Comparison of ENCODE assay signal across 22 cellular contexts in the genomic region with DNA sequence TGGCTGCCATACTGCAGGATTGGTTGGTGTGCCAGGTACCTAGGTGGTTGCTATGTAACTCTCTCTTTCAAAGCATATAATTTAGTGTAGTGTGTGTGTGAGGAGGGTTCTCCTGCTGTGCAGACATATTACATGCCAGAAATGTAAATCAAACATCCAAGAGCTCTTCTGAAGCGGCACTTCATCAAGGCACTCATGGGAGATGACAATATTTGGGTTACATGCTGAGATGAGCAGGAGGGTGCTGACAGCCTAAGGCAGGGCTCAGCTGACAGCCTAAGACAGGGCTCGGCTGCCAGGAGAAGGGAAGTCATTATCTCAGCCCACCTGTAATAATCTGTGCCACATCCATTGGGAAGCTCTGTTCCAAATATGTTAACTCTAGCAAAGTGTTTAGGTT. TPM values are rescaled to one million over a fixed set of nuclear protein-coding genes. Genes with fewer than 3 reads are reported as not detected.
DNase-seq lines count a peak whose midpoint lies in the region; TF ChIP-seq lines count a peak whose summit lies in the region.
"Had no signal": no experiment of that assay in that cellular context is flagged by ENCODE, and none has a peak within 500 bp of the region (broad histone marks: within the 10 kb centered on the region; RNA-seq: fewer than 3 reads in every experiment).

No MANE protein-coding gene starts in this region.

- H3K27ac ChIP-seq in neural cell (ENCODE audit: low read length) (no peak overlapping the region), ascending aorta (no peak overlapping the region), prostate gland (no peak overlapping the region)
- H3K27ac ChIP-seq: PC-9, tibial artery had no signal

- H3K79me2 ChIP-seq in neural cell (replicated peaks; ENCODE audit: insufficient read depth, low read length): no peaks in the 10 kb centered on the region

- intact Hi-C loops in ascending aorta (cut with DNase I) (no loop called here), prostate gland (cut with DNase I) (no loop called here)

- H3K36me3 ChIP-seq in neural cell (ENCODE audit: insufficient read depth, low read length) (no peaks in the 10 kb centered on the region), ascending aorta (no peaks in the 10 kb centered on the region), prostate gland (no peaks in the 10 kb centered on the region)
- H3K36me3 ChIP-seq: tibial artery had no signal

- H3K9me3 ChIP-seq in neural cell (ENCODE audit: low read length) (no peaks in the 10 kb centered on the region), ascending aorta (no peaks in the 10 kb centered on the region), prostate gland (no peaks in the 10 kb centered on the region)
- H3K9me3 ChIP-seq: mucosa of descending colon, SK-N-SH, tibial artery had no signal

- DNase-seq in NCI-H1092 treated with DMSO at 0.1 percent for 48 hours (lab: John Stamatoyannopoulos, UW) (peak; percentile 78), NCI-H2029 (lab: John Stamatoyannopoulos, UW) (peak; percentile 81), NCI-H345 treated with DMSO at 0.1 percent for 48 hours (lab: John Stamatoyannopoulos, UW; ENCODE audit: unreplicated experiment) (peak; percentile 94), ascending aorta (ENCODE audit: low spot score in 2 of 2) (no peak), prostate gland (ENCODE audit: low spot score) (no peak)
- no peak for DNase-seq in activated CD4-positive, alpha-beta T cell treated with anti-CD3 and anti-CD28 coated beads for 48 hours
- DNase-seq: activated B cell treated with CpG ODN at 0.5 μM for 24 hours; activated naive CD8-positive, alpha-beta T cell treated with anti-CD3 and anti-CD28 coated beads, Interleukin-2, amount 50 U/mL, for 24 hours; activated T-cell treated with anti-CD3 and anti-CD28 coated beads, Interleukin-2, amount 50 U/mL, for 4 hours; DND-41; KBM-7; mammary epithelial cell; mucosa of descending colon; NCI-H446 treated with DMSO at 0.1 percent for 48 hours; PC-9; SK-N-SH; stimulated activated CD4-positive, alpha-beta T cell treated with anti-CD3 and anti-CD28 coated beads, Interleukin-15, amount 100 ng/mL, for 24 hours; stimulated activated CD4-positive, alpha-beta T cell treated with anti-CD3 and anti-CD28 coated beads, Interleukin-4, amount 100 ng/mL, for 4 hours; tibial artery had no signal

- peak; percentile 91 for TF ChIP-seq EP300 in neural cell (conservative IDR thresholded peaks at IDR 0.05; ENCODE audit: poor library complexity, severe bottlenecking)

- WGBS in prostate gland: 95% methylated on average over 2 of the region's 2 CpGs

- no peak for TF ChIP-seq RAD21 in neural cell (conservative IDR thresholded peaks at IDR 0.05)

- H3K4me3 ChIP-seq in neural cell (ENCODE audit: low read length) (no peak overlapping the region), ascending aorta (no peak overlapping the region), prostate gland (no peak overlapping the region)
- H3K4me3 ChIP-seq: mucosa of descending colon, PC-9, tibial artery had no signal

- no peak overlapping the region for H3K4me2 ChIP-seq in neural cell (ENCODE audit: low read length)
- H3K4me2 ChIP-seq: PC-9, SK-N-SH had no signal

- H3K4me1 ChIP-seq in ascending aorta: no peaks in the 10 kb centered on the region
- no peaks in the 10 kb centered on the region for H3K4me1 ChIP-seq in prostate gland (replicated peaks)
- H3K4me1 ChIP-seq: tibial artery had no signal

- H4K20me1 ChIP-seq in neural cell (ENCODE audit: insufficient read depth): no peaks in the 10 kb centered on the region

- H3K9ac ChIP-seq in neural cell (ENCODE audit: low read length): no peak overlapping the region
- H3K9ac ChIP-seq: SK-N-SH had no signal

- no peaks in the 10 kb centered on the region for H3F3A ChIP-seq in neural cell (ENCODE audit: insufficient read depth, low read length, poor library complexity, severe bottlenecking)

- no peak for TF ChIP-seq POLR2A in prostate gland (IDR thresholded peaks at IDR 0.05)

- no peak for TF ChIP-seq CTCF in neural cell (IDR thresholded peaks at IDR 0.05; ENCODE audit: poor library complexity, severe bottlenecking)
- TF ChIP-seq CTCF in ascending aorta (IDR thresholded peaks at IDR 0.05): no peak
- no peak for TF ChIP-seq CTCF in prostate gland (IDR thresholded peaks at IDR 0.05)

- H3K9me2 ChIP-seq in neural cell (ENCODE audit: insufficient read depth, low read length): no peaks in the 10 kb centered on the region
- H3K9me2 ChIP-seq: SK-N-SH had no signal

- no peak overlapping the region for H2AFZ ChIP-seq in neural cell (ENCODE audit: low read depth, low read length)
- H2AFZ ChIP-seq: PC-9 had no signal

- H3K27me3 ChIP-seq in neural cell (ENCODE audit: insufficient read depth, low read depth, low read length) (no peaks in the 10 kb centered on the region), ascending aorta (no peaks in the 10 kb centered on the region), prostate gland (replicated peaks; ENCODE audit: insufficient read depth) (no peaks in the 10 kb centered on the region)
- H3K27me3 ChIP-seq: tibial artery had no signal

TF ChIP-seq in neural cell, 6 proteins besides CTCF, POLR2A, EP300 and RAD21:
- TF ChIP-seq TAF1 (IDR thresholded peaks at IDR 0.05; ENCODE audit: low read depth) (no peak), POLR2AphosphoS5 (IDR thresholded peaks at IDR 0.05) (peak; percentile 82), MXI1 (conservative IDR thresholded peaks at IDR 0.05; ENCODE audit: poor library complexity, severe bottlenecking) (no peak), EZH2 (IDR thresholded peaks at IDR 0.05; ENCODE audit: borderline replicate concordance, insufficient read depth, low read length, poor library complexity, severe bottlenecking) (no peak)

RNA-seq across cellular contexts. Expression of a gene that starts 39.1 kb away (rescaled TPM):
- polyA plus RNA-seq in neural cell: not detected in 2 replicates
- polyA minus RNA-seq in neural cell: not detected in 2 replicates
- total RNA-seq in ascending aorta (29.6 TPM), prostate gland (10 to 100 TPM in 1 of 2 donors, 1 to 10 TPM in 1; 4.7 to 16.1 TPM)
- total RNA-seq: activated B cell treated with CpG ODN at 0.5 μM for 24 hours had no signal
- polyA plus RNA-seq: AG04450, BJ had no signal

Comparison
In these comparisons a context has a peak if more than half of its experiments do, and no peak if none do; other contexts are left out.
1. DNase-seq: peak in NCI-H1092 treated with DMSO at 0.1 percent for 48 hours (single experiment), NCI-H2029 (single experiment) and NCI-H345 treated with DMSO at 0.1 percent for 48 hours (single experiment); none in ascending aorta (0 of 2), prostate gland (single experiment) and activated CD4-positive, alpha-beta T cell treated with anti-CD3 and anti-CD28 coated beads for 48 hours (single experiment).